Comparison of ENCODE assay signal across 23 cellular contexts in genomic region chr1:224450164-224450955, GRCh38. TPM values are rescaled to one million over a fixed set of nuclear protein-coding genes. Genes with fewer than 3 reads are reported as not detected.
DNase-seq lines count a peak whose midpoint lies in the region; ATAC-seq and TF ChIP-seq lines count a peak whose summit lies in the region.
"Had no signal": no experiment of that assay in that cellular context is flagged by ENCODE, and none has a peak within 500 bp of the region (broad histone marks: within the 10 kb centered on the region; RNA-seq: fewer than 3 reads in every experiment).

No MANE protein-coding gene starts in this region.

- CTCF ChIA-PET in activated naive CD4-positive, alpha-beta T cell treated with anti-CD3 and anti-CD28 coated beads for 36 hours (lab: Charles Lee): interaction anchor here (1.3 kb wide), 1 partner anchor 399 kb away, joined by 4 read pairs; no protein-coding TSS in a partner anchor
- CTCF ChIA-PET in WTC11 (lab: Charles Lee): interaction anchor here (1.1 kb wide), 1 partner anchor 9 kb away, joined by 3 read pairs; no protein-coding TSS in a partner anchor

- H3K9me3 Mint-ChIP-seq in activated naive CD4-positive, alpha-beta T cell treated with anti-CD3 and anti-CD28 coated beads, Interleukin-2, amount 50 U/mL, for 24 hours: no peaks in the 10 kb centered on the region
- no peaks in the 10 kb centered on the region for H3K9me3 Mint-ChIP-seq in activated naive CD4-positive, alpha-beta T cell treated with anti-CD3 and anti-CD28 coated beads for 36 hours
- no peaks in the 10 kb centered on the region for H3K9me3 Mint-ChIP-seq in WTC11
- H3K9me3 Mint-ChIP-seq: activated T-helper 1 cell treated with anti-CD3 and anti-CD28 coated beads, Interleukin-12 subunit alpha, Interleukin-12 subunit beta, Interleukin-2, Interleukin-4 antibody, amounts not matched to agents 30 ng/mL and 10 ng/mL and 1 ng/mL, durations not matched to agents 14 hours and 24 hours and 36 hours; natural killer cell had no signal

- ATAC-seq in WTC11 (no peak), GM19035 (IDR thresholded peaks at IDR 0.05; ENCODE audit: unreplicated experiment) (no peak)

- no peaks in the 10 kb centered on the region for H3K27me3 Mint-ChIP-seq in activated naive CD4-positive, alpha-beta T cell treated with anti-CD3 and anti-CD28 coated beads, Interleukin-2, amount 50 U/mL, for 24 hours
- H3K27me3 Mint-ChIP-seq in activated naive CD4-positive, alpha-beta T cell treated with anti-CD3 and anti-CD28 coated beads for 36 hours (ENCODE audit: low read depth): no peaks in the 10 kb centered on the region
- H3K27me3 Mint-ChIP-seq in WTC11 (ENCODE audit: low read depth): no peaks in the 10 kb centered on the region
- H3K27me3 Mint-ChIP-seq: B cell had no signal

- H3K4me3 Mint-ChIP-seq in activated naive CD4-positive, alpha-beta T cell treated with anti-CD3 and anti-CD28 coated beads, Interleukin-2, amount 50 U/mL, for 24 hours: no peak overlapping the region
- no peak overlapping the region for H3K4me3 Mint-ChIP-seq in activated naive CD4-positive, alpha-beta T cell treated with anti-CD3 and anti-CD28 coated beads for 36 hours
- H3K4me3 Mint-ChIP-seq in WTC11: no peak overlapping the region
- H3K4me3 Mint-ChIP-seq: activated T-helper 1 cell treated with anti-CD3 and anti-CD28 coated beads, Interleukin-12 subunit alpha, Interleukin-12 subunit beta, Interleukin-2, Interleukin-4 antibody, amounts not matched to agents 30 ng/mL and 10 ng/mL and 1 ng/mL, durations not matched to agents 14 hours and 24 hours and 36 hours; B cell; natural killer cell had no signal

- DNase-seq in activated naive CD4-positive, alpha-beta T cell treated with anti-CD3 and anti-CD28 coated beads for 36 hours: no peak
- no peak for DNase-seq in WTC11 (ENCODE audit: low spot score)
- DNase-seq in epithelial cell of prostate (ENCODE audit: low read depth, low spot score): no peak
- no peak for DNase-seq in foreskin melanocyte
- no peak for DNase-seq in stimulated activated CD4-positive, alpha-beta T cell treated with anti-CD3 and anti-CD28 coated beads, Interleukin-15, amount 100 ng/mL, for 24 hours
- no peak for DNase-seq in DMS79 (lab: John Stamatoyannopoulos, UW)
- DNase-seq: activated CD4-positive, CD25-positive, alpha-beta regulatory T cell treated with anti-CD3 and anti-CD28 coated beads, Interleukin-2, amount 50 U/mL, for 72 hours; DMS79 treated with DMSO at 0.1 percent for 48 hours; dorsolateral prefrontal cortex; kidney; natural killer cell; NCI-H1436; NCI-H82; SJCRH30; stimulated activated CD4-positive, alpha-beta T cell treated with anti-CD3 and anti-CD28 coated beads, Interleukin-1b, Interleukin-23, amount 100 ng/mL, for 48 hours; stimulated activated CD8-positive, alpha-beta memory T cell treated with anti-CD3 and anti-CD28 coated beads, Interleukin-4, amount 100 ng/mL, for 48 hours; stomach had no signal

- POLR2A ChIA-PET in WTC11 (lab: Charles Lee): no interaction called here

- H3K27ac ChIP-seq in epithelial cell of prostate: peak overlapping the region; percentile 43
- H3K27ac ChIP-seq: dorsolateral prefrontal cortex, KMS-11, SJCRH30, stomach, tibial nerve had no signal

- intact Hi-C loops in activated naive CD4-positive, alpha-beta T cell treated with anti-CD3 and anti-CD28 coated beads for 36 hours (cut with micrococcal nuclease): no loop called here

- peaks cover 27% of the 10 kb centered on the region for H3K4me1 Mint-ChIP-seq in activated naive CD4-positive, alpha-beta T cell treated with anti-CD3 and anti-CD28 coated beads, Interleukin-2, amount 50 U/mL, for 24 hours
- peaks cover 14% of the 10 kb centered on the region for H3K4me1 Mint-ChIP-seq in activated naive CD4-positive, alpha-beta T cell treated with anti-CD3 and anti-CD28 coated beads for 36 hours (ENCODE audit: low read depth)
- H3K4me1 Mint-ChIP-seq in WTC11: peaks cover 8% of the 10 kb centered on the region
- H3K4me1 Mint-ChIP-seq: B cell had no signal

- peak overlapping the region; percentile 42 for H3K27ac Mint-ChIP-seq in activated naive CD4-positive, alpha-beta T cell treated with anti-CD3 and anti-CD28 coated beads, Interleukin-2, amount 50 U/mL, for 24 hours
- no peak overlapping the region for H3K27ac Mint-ChIP-seq in activated naive CD4-positive, alpha-beta T cell treated with anti-CD3 and anti-CD28 coated beads for 36 hours
- H3K27ac Mint-ChIP-seq in WTC11: peak overlapping the region; percentile 54; the same call in 1 of the 2 replicates
- H3K27ac Mint-ChIP-seq: activated T-helper 1 cell treated with anti-CD3 and anti-CD28 coated beads, Interleukin-12 subunit alpha, Interleukin-12 subunit beta, Interleukin-2, Interleukin-4 antibody, amounts not matched to agents 30 ng/mL and 10 ng/mL and 1 ng/mL, durations not matched to agents 14 hours and 24 hours and 36 hours; B cell had no signal

- no peak for TF ChIP-seq CTCF in WTC11 (IDR thresholded peaks at IDR 0.05)

- peaks cover 2% of the 10 kb centered on the region for H3K36me3 Mint-ChIP-seq in activated naive CD4-positive, alpha-beta T cell treated with anti-CD3 and anti-CD28 coated beads, Interleukin-2, amount 50 U/mL, for 24 hours
- peaks cover 3% of the 10 kb centered on the region for H3K36me3 Mint-ChIP-seq in activated naive CD4-positive, alpha-beta T cell treated with anti-CD3 and anti-CD28 coated beads for 36 hours (ENCODE audit: low read depth)
- H3K36me3 Mint-ChIP-seq in WTC11: peaks cover 3% of the 10 kb centered on the region; the same call in 1 of the 2 replicates
- H3K36me3 Mint-ChIP-seq: natural killer cell had no signal

TF ChIP-seq in WTC11, 78 proteins besides CTCF, POLR2A, EP300 and RAD21:
- no peak for TF ChIP-seq MXD4 (CRISPR knock-in tag; IDR thresholded peaks at IDR 0.05; ENCODE audit: borderline replicate concordance)
- TF ChIP-seq, protein P1, sequence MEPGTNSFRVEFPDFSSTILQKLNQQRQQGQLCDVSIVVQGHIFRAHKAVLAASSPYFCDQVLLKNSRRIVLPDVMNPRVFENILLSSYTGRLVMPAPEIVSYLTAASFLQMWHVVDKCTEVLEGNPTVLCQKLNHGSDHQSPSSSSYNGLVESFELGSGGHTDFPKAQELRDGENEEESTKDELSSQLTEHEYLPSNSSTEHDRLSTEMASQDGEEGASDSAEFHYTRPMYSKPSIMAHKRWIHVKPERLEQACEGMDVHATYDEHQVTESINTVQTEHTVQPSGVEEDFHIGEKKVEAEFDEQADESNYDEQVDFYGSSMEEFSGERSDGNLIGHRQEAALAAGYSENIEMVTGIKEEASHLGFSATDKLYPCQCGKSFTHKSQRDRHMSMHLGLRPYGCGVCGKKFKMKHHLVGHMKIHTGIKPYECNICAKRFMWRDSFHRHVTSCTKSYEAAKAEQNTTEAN (CRISPR knock-in tag; IDR thresholded peaks at IDR 0.05): no peak
- TF ChIP-seq, protein P2, sequence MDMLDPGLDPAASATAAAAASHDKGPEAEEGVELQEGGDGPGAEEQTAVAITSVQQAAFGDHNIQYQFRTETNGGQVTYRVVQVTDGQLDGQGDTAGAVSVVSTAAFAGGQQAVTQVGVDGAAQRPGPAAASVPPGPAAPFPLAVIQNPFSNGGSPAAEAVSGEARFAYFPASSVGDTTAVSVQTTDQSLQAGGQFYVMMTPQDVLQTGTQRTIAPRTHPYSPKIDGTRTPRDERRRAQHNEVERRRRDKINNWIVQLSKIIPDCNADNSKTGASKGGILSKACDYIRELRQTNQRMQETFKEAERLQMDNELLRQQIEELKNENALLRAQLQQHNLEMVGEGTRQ (CRISPR knock-in tag; IDR thresholded peaks at IDR 0.05): no peak
- no peak for TF ChIP-seq ZNF121 (CRISPR knock-in tag; IDR thresholded peaks at IDR 0.05)
- no peak for TF ChIP-seq TEAD4 (CRISPR knock-in tag; IDR thresholded peaks at IDR 0.05)
- TF ChIP-seq CREB1 (CRISPR knock-in tag; IDR thresholded peaks at IDR 0.05): no peak
- TF ChIP-seq ZNF396 (CRISPR knock-in tag; IDR thresholded peaks at IDR 0.05; ENCODE audit: borderline replicate concordance): no peak
- TF ChIP-seq TCF7 (CRISPR knock-in tag; IDR thresholded peaks at IDR 0.05; ENCODE audit: low read depth): no peak
- TF ChIP-seq ZNF317 (CRISPR knock-in tag; IDR thresholded peaks at IDR 0.05; ENCODE audit: borderline replicate concordance, low read depth): no peak
- no peak for TF ChIP-seq JAZF1 (CRISPR knock-in tag; IDR thresholded peaks at IDR 0.05)
- TF ChIP-seq NR3C1 (CRISPR knock-in tag; conservative IDR thresholded peaks at IDR 0.05; ENCODE audit: low read depth): no peak
- no peak for TF ChIP-seq EMX1 (CRISPR knock-in tag; IDR thresholded peaks at IDR 0.05)
- no peak for TF ChIP-seq NFE2L1 (CRISPR knock-in tag; IDR thresholded peaks at IDR 0.05)
- no peak for TF ChIP-seq SOX15 (CRISPR knock-in tag; IDR thresholded peaks at IDR 0.05)
- no peak for TF ChIP-seq SMAD4 (CRISPR knock-in tag; IDR thresholded peaks at IDR 0.05)
- no peak for TF ChIP-seq ZNF671 (CRISPR knock-in tag; IDR thresholded peaks at IDR 0.05)
- TF ChIP-seq ESRRA (CRISPR knock-in tag; IDR thresholded peaks at IDR 0.05; ENCODE audit: borderline replicate concordance): no peak
TF ChIP-seq in WTC11: peak in this region for 0.

RNA-seq across cellular contexts. Expression of gene WDR26, which starts 15.8 kb away (rescaled TPM):
- total RNA-seq in activated naive CD4-positive, alpha-beta T cell treated with anti-CD3 and anti-CD28 coated beads for 36 hours: 10 to 100 TPM; 44.3 to 45.4 TPM
- 64.9 to 66.1 TPM (median 65.3 TPM) in 3 replicates for total RNA-seq in WTC11 (2021)
